ENCODE assay signal across 13 cellular contexts in the genomic region with DNA sequence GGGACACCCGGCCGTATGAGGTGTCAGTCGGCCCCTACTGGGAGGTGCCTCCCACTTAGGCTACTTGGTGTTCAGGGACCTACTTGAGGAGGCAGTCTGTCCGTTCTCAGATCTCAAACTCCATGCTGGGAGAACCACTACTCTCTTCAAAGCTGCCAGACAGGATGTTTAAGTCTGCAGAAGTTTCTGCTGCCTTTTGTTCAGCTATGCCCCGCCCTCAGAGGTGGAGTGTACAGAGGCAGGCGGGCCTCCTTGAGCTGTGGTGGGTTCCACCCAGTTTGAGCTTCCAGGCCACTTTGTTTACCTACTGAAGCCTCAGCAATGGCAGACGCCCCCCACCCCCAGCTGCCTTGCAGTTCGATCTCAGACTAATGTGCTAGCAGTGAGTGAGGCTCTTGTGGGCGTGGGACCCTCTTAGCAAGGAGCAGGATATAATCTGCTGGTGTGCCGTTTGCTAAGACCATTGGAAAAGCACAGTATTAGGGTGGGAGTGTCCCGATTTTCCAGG. TPM values are rescaled to one million over a fixed set of nuclear protein-coding genes. Genes with fewer than 3 reads are reported as not detected.
DNase-seq lines count a peak whose midpoint lies in the region; ATAC-seq and TF ChIP-seq lines count a peak whose summit lies in the region.
"Not testable (repeated sequence)": the region's sequence is repeated elsewhere in the genome, so short reads cannot be mapped to it uniquely, and the experiment has no call there.
"Had no signal": no experiment of that assay in that cellular context is flagged by ENCODE, and none has a peak within 500 bp of the region (broad histone marks: within the 10 kb centered on the region; RNA-seq: fewer than 3 reads in every experiment).

No MANE protein-coding gene starts in this region.

- CTCF ChIA-PET in activated CD4-positive, alpha-beta T cell treated with anti-CD3 and anti-CD28 coated beads, Interleukin-2, amount 10 ng/mL, durations not matched to agents 7 days and 5 days (lab: Charles Lee): interaction anchor here (1.3 kb wide), 1 partner anchor 13 kb away, joined by 3 read pairs; no protein-coding TSS in a partner anchor

- not testable (repeated sequence) for TF ChIP-seq CTCF in DND-41 (IDR thresholded peaks at IDR 0.05; ENCODE audit: borderline replicate concordance, extremely low read depth, low read length, poor library complexity, severe bottlenecking)

- not testable (repeated sequence) for H3K4me3 ChIP-seq in DND-41 (ENCODE audit: low read depth in 1 of 2, low read length in 2 of 2)

- peak overlapping the region; percentile 8 for H3K27ac Mint-ChIP-seq in T-helper 17 cell
- not testable (repeated sequence) for H3K27ac Mint-ChIP-seq in activated CD4-positive, alpha-beta T cell treated with anti-CD3 and anti-CD28 coated beads, Interleukin-2, amount 10 ng/mL, durations not matched to agents 7 days and 5 days

- not testable (repeated sequence) for H3K4me1 ChIP-seq in DND-41 (ENCODE audit: insufficient read depth, low read length)

- not testable (repeated sequence) for H3K27me3 ChIP-seq in DND-41 (ENCODE audit: insufficient read depth, low read length, poor library complexity)

- not testable (repeated sequence) for H3K27me3 Mint-ChIP-seq in T-helper 17 cell; activated CD4-positive, alpha-beta T cell treated with anti-CD3 and anti-CD28 coated beads, Interleukin-2, amount 10 ng/mL, durations not matched to agents 7 days and 5 days

- not testable (repeated sequence) for ATAC-seq in DND-41 (ENCODE audit: insufficient read depth, low read depth); T-helper 17 cell

- not testable (repeated sequence) for H4K20me1 ChIP-seq in DND-41 (ENCODE audit: insufficient read depth, low read length)

- DNase-seq in DND-41: peak; percentile 45
- DNase-seq in T-helper 17 cell: not testable (repeated sequence)
- DNase-seq in activated CD4-positive, alpha-beta T cell treated with anti-CD3 and anti-CD28 coated beads, Interleukin-2, amount 10 ng/mL, durations not matched to agents 7 days and 5 days: peak; percentile 34
- DNase-seq in central memory CD4-positive, alpha-beta T cell: peak; percentile 1
- DNase-seq in stimulated activated naive CD4-positive, alpha-beta T cell treated with Interleukin-2 at 50 U/mL for 16 hours (lab: John Stamatoyannopoulos, UW): peak; percentile 0

- not testable (repeated sequence) for H3K9me3 Mint-ChIP-seq in activated CD4-positive, alpha-beta T cell treated with anti-CD3 and anti-CD28 coated beads, Interleukin-2, amount 10 ng/mL, durations not matched to agents 7 days and 5 days

- H3K9me3 ChIP-seq in DND-41 (ENCODE audit: insufficient read depth, low read length, severe bottlenecking); T-helper 17 cell (ENCODE audit: control insufficient read depth, low read length, poor library complexity, severe bottlenecking): not testable (repeated sequence)

- POLR2A ChIA-PET in activated CD4-positive, alpha-beta T cell treated with anti-CD3 and anti-CD28 coated beads, Interleukin-2, amount 10 ng/mL, durations not matched to agents 7 days and 5 days (lab: Charles Lee): interaction anchor here (0.6 kb wide), 1 partner anchor 15 kb away, joined by 5 read pairs; no protein-coding TSS in a partner anchor

- not testable (repeated sequence) for H3K9ac ChIP-seq in DND-41 (ENCODE audit: low read depth, low read length)

- H3K36me3 Mint-ChIP-seq in T-helper 17 cell (ENCODE audit: low read depth): not testable (repeated sequence)
- H3K36me3 Mint-ChIP-seq in activated CD4-positive, alpha-beta T cell treated with anti-CD3 and anti-CD28 coated beads, Interleukin-2, amount 10 ng/mL, durations not matched to agents 7 days and 5 days (ENCODE audit: low read depth): peaks cover 62% of the 10 kb centered on the region

- not testable (repeated sequence) for H3K27ac ChIP-seq in DND-41 (ENCODE audit: low read length)

- peaks cover 20% of the 10 kb centered on the region; the same call in 1 of the 2 replicates for H3K79me2 ChIP-seq in DND-41 (ENCODE audit: insufficient read depth, low read length)

- H3K4me3 Mint-ChIP-seq in T-helper 17 cell; activated CD4-positive, alpha-beta T cell treated with anti-CD3 and anti-CD28 coated beads, Interleukin-2, amount 10 ng/mL, durations not matched to agents 7 days and 5 days: not testable (repeated sequence)

- H2AFZ ChIP-seq in DND-41 (ENCODE audit: low read depth, low read length): not testable (repeated sequence)

- not testable (repeated sequence) for H3K4me1 Mint-ChIP-seq in T-helper 17 cell
- peaks cover 18% of the 10 kb centered on the region for H3K4me1 Mint-ChIP-seq in activated CD4-positive, alpha-beta T cell treated with anti-CD3 and anti-CD28 coated beads, Interleukin-2, amount 10 ng/mL, durations not matched to agents 7 days and 5 days

- peaks cover 15% of the 10 kb centered on the region for H3K36me3 ChIP-seq in DND-41 (ENCODE audit: insufficient read depth, low read length)

- not testable (repeated sequence) for H3K4me2 ChIP-seq in DND-41 (ENCODE audit: insufficient read depth, low read length)

RNA-seq across cellular contexts. Expression of a gene that starts 22.9 kb away (rescaled TPM):
- 1 to 10 TPM; 2.8 to 3.4 TPM for total RNA-seq in T-helper 17 cell
- 10 to 100 TPM; 26.6 to 28.4 TPM for total RNA-seq in activated CD4-positive, alpha-beta T cell treated with anti-CD3 and anti-CD28 coated beads, Interleukin-2, amount 10 ng/mL, durations not matched to agents 7 days and 5 days

RNA-seq across cellular contexts. Expression of a gene that starts 23.0 kb away (rescaled TPM):
- total RNA-seq in T-helper 17 cell: 10 to 100 TPM; 11.0 to 12.5 TPM
- total RNA-seq in activated CD4-positive, alpha-beta T cell treated with anti-CD3 and anti-CD28 coated beads, Interleukin-2, amount 10 ng/mL, durations not matched to agents 7 days and 5 days: 10 to 100 TPM; 58.3 to 58.9 TPM

RNA-seq across cellular contexts. Expression of a gene that starts 54.7 kb away (rescaled TPM):
- not detected for total RNA-seq in T-helper 17 cell
- not detected for total RNA-seq in activated CD4-positive, alpha-beta T cell treated with anti-CD3 and anti-CD28 coated beads, Interleukin-2, amount 10 ng/mL, durations not matched to agents 7 days and 5 days
- total RNA-seq: A673; Caco-2; Calu3; CD4-positive, alpha-beta T cell; CD8-positive, alpha-beta T cell; Daoy; G401; GM12878 had no signal

Comparison
In these comparisons a context has a peak if more than half of its experiments do, and no peak if none do; other contexts are left out.
1. RNA of a gene that starts 22.9 kb away (total RNA-seq): 26.6 to 28.4 TPM in activated CD4-positive, alpha-beta T cell treated with anti-CD3 and anti-CD28 coated beads, Interleukin-2, amount 10 ng/mL, durations not matched to agents 7 days and 5 days; 2.8 to 3.4 TPM in T-helper 17 cell; every median in the first group is over 4 times any median in the second.
2. RNA of a gene that starts 23.0 kb away (total RNA-seq): 58.3 to 58.9 TPM in activated CD4-positive, alpha-beta T cell treated with anti-CD3 and anti-CD28 coated beads, Interleukin-2, amount 10 ng/mL, durations not matched to agents 7 days and 5 days; 11.0 to 12.5 TPM in T-helper 17 cell; every median in the first group is over 4 times any median in the second.